ENCODE assay signal across 27 cellular contexts in genomic region chr3:160950954-160951353, GRCh38.
"Had no signal": no experiment of that assay in that cellular context is flagged by ENCODE, and none has a peak within 500 bp of the region (broad histone marks: within the 10 kb centered on the region; RNA-seq: fewer than 3 reads in every experiment).

No MANE protein-coding gene starts in this region.

- H3K4me3 ChIP-seq: ovary, psoas muscle, right lobe of liver, sigmoid colon, stomach, thoracic aorta, thyroid gland, tibial nerve, upper lobe of left lung, vagina had no signal

- H3K27me3 ChIP-seq: neutrophil, ovary, right lobe of liver, sigmoid colon, stomach, thyroid gland, tibial nerve, upper lobe of left lung, vagina had no signal

- H3K9me3 Mint-ChIP-seq: natural killer cell treated with Interleukin-12 subunit alpha and Interleukin-12 subunit beta and Interleukin-15 and Interleukin-18, amount 100 ng/mL, for 72 hours; nephron progenitor cell; neural crest cell; stimulated activated effector memory CD8-positive, alpha-beta T cell treated with anti-CD3 and anti-CD28 coated beads, Interleukin-12 subunit alpha, Interleukin-12 subunit beta, amount 100 ng/mL, for 72 hours; stimulated activated naive B cell treated with anti-CD40 and anti-IgM and Interleukin-4, amounts not matched to agents 10 μg/mL and 1 μg/mL and 100 μg/mL, for 72 hours; stimulated activated naive CD8-positive, alpha-beta T cell treated with anti-CD3 and anti-CD28 coated beads, Interleukin-15, Interleukin-2, amounts not matched to agents 100 ng/mL and 50 ng/mL, for 24 hours had no signal

- H3K36me3 ChIP-seq: neutrophil, ovary, right lobe of liver, sigmoid colon, stomach, thoracic aorta, thyroid gland, tibial nerve, upper lobe of left lung, vagina had no signal

- H3K4me1 Mint-ChIP-seq: stimulated activated effector memory CD8-positive, alpha-beta T cell treated with anti-CD3 and anti-CD28 coated beads, Interleukin-12 subunit alpha, Interleukin-12 subunit beta, amount 100 ng/mL, for 72 hours had no signal

- H3K36me3 Mint-ChIP-seq: natural killer cell treated with Interleukin-12 subunit alpha and Interleukin-12 subunit beta and Interleukin-15 and Interleukin-18, amount 100 ng/mL, for 72 hours; stimulated activated effector memory CD8-positive, alpha-beta T cell treated with anti-CD3 and anti-CD28 coated beads, Interleukin-12 subunit alpha, Interleukin-12 subunit beta, amount 100 ng/mL, for 72 hours; stimulated activated naive B cell treated with anti-CD40 and anti-IgM and Interleukin-4, amounts not matched to agents 10 μg/mL and 1 μg/mL and 100 μg/mL, for 72 hours had no signal

- H3K27ac Mint-ChIP-seq: natural killer cell treated with Interleukin-12 subunit alpha and Interleukin-12 subunit beta and Interleukin-15 and Interleukin-18, amount 100 ng/mL, for 72 hours; nephron progenitor cell; progenitor cell of endocrine pancreas; stimulated activated effector memory CD8-positive, alpha-beta T cell treated with anti-CD3 and anti-CD28 coated beads, Interleukin-12 subunit alpha, Interleukin-12 subunit beta, amount 100 ng/mL, for 72 hours; stimulated activated naive B cell treated with anti-CD40 and anti-IgM and Interleukin-4, amounts not matched to agents 10 μg/mL and 1 μg/mL and 100 μg/mL, for 72 hours; stimulated activated naive CD8-positive, alpha-beta T cell treated with anti-CD3 and anti-CD28 coated beads, Interleukin-15, Interleukin-2, amounts not matched to agents 100 ng/mL and 50 ng/mL, for 24 hours had no signal

- DNase-seq: nephron progenitor cell; nucleus accumbens; ovary; posterior cingulate gyrus; psoas muscle; right lobe of liver; sigmoid colon; small intestine; stimulated activated CD4-positive, alpha-beta T cell treated with anti-CD3 and anti-CD28 coated beads, Interleukin-15, amount 100 ng/mL, for 24 hours; stimulated activated CD4-positive, alpha-beta T cell treated with anti-CD3 and anti-CD28 coated beads, Interleukin-2, amount 100 ng/mL, for 24 hours; stimulated activated CD4-positive, alpha-beta T cell treated with anti-CD3 and anti-CD28 coated beads, Interleukin-2, amount 100 ng/mL, for 48 hours; stimulated activated CD4-positive, alpha-beta T cell treated with anti-CD3 and anti-CD28 coated beads, Interleukin-4, amount 100 ng/mL, for 24 hours; stimulated activated naive B cell treated with anti-CD40 and anti-IgM and Interleukin-4, amounts not matched to agents 10 μg/mL and 1 μg/mL and 100 μg/mL, for 72 hours; stimulated activated naive CD4-positive, alpha-beta T cell treated with Interleukin-2 at 50 U/mL for 16 hours; stomach; thyroid gland; trophoblast cell; upper lobe of left lung had no signal

- H3K9me3 ChIP-seq: neutrophil, ovary, psoas muscle, right lobe of liver, sigmoid colon, stomach, thoracic aorta, thyroid gland, tibial nerve, upper lobe of left lung, vagina had no signal

- H3K4me3 Mint-ChIP-seq: natural killer cell treated with Interleukin-12 subunit alpha and Interleukin-12 subunit beta and Interleukin-15 and Interleukin-18, amount 100 ng/mL, for 72 hours; nephron progenitor cell; neural crest cell; stimulated activated effector memory CD8-positive, alpha-beta T cell treated with anti-CD3 and anti-CD28 coated beads, Interleukin-12 subunit alpha, Interleukin-12 subunit beta, amount 100 ng/mL, for 72 hours; stimulated activated naive B cell treated with anti-CD40 and anti-IgM and Interleukin-4, amounts not matched to agents 10 μg/mL and 1 μg/mL and 100 μg/mL, for 72 hours; stimulated activated naive CD8-positive, alpha-beta T cell treated with anti-CD3 and anti-CD28 coated beads, Interleukin-15, Interleukin-2, amounts not matched to agents 100 ng/mL and 50 ng/mL, for 24 hours had no signal

- H3K27ac ChIP-seq: neutrophil, ovary, sigmoid colon, thoracic aorta, thyroid gland, tibial nerve, upper lobe of left lung, vagina had no signal

- ATAC-seq: natural killer cell treated with Interleukin-12 subunit alpha and Interleukin-12 subunit beta and Interleukin-15 and Interleukin-18, amount 100 ng/mL, for 72 hours; stimulated activated effector memory CD8-positive, alpha-beta T cell treated with anti-CD3 and anti-CD28 coated beads, Interleukin-12 subunit alpha, Interleukin-12 subunit beta, amount 100 ng/mL, for 72 hours; stimulated activated naive B cell treated with anti-CD40 and anti-IgM and Interleukin-4, amounts not matched to agents 10 μg/mL and 1 μg/mL and 100 μg/mL, for 72 hours had no signal

- H3K27me3 Mint-ChIP-seq: natural killer cell treated with Interleukin-12 subunit alpha and Interleukin-12 subunit beta and Interleukin-15 and Interleukin-18, amount 100 ng/mL, for 72 hours; progenitor cell of endocrine pancreas; stimulated activated naive B cell treated with anti-CD40 and anti-IgM and Interleukin-4, amounts not matched to agents 10 μg/mL and 1 μg/mL and 100 μg/mL, for 72 hours had no signal

- H3K4me1 ChIP-seq: tibial nerve, upper lobe of left lung, vagina had no signal
